10 cellular contexts compared by ENCODE assay signal in the genomic region with DNA sequence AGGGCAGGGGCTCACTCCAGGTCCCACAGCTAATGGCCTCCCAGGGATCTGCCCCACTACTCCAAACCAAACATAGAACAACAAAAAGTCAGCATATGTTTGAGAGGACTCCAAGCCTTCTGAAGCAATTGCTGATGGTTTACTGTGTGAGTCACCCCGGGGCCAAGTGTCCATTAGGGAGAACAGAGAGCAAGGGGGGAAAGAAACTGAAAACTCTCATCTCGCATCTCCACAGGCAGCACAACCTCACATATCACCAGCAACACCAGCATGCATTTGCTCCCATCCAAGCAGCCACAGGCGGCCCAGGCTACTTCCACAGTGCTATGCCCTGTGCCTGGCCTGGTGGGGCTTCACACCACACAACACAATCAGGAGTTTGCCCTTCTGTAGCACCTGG. TPM values are rescaled to one million over a fixed set of nuclear protein-coding genes. Genes with fewer than 3 reads are reported as not detected.
DNase-seq lines count a peak whose midpoint lies in the region; FAIRE-seq and TF ChIP-seq lines count a peak whose summit lies in the region.
"Had no signal": no experiment of that assay in that cellular context is flagged by ENCODE, and none has a peak within 500 bp of the region (broad histone marks: within the 10 kb centered on the region; RNA-seq: fewer than 3 reads in every experiment).

No MANE protein-coding gene starts in this region.

- H3K27ac Mint-ChIP-seq in mesothelial cell of epicardium, result no peak overlapping the region

- H3K4me1 Mint-ChIP-seq in mesothelial cell of epicardium, result peaks cover 20% of the 10 kb centered on the region

- peak overlapping the region; percentile 84 for H3K27ac ChIP-seq in HL-60 (replicated peaks)
- peak overlapping the region in 18 of 21 experiments; percentile 3 to 86 (median 63) for H3K27ac ChIP-seq in skin epidermis

- H3K27me3 ChIP-seq in HL-60 (ENCODE audit: insufficient read depth, poor library complexity, severe bottlenecking), result no peaks in the 10 kb centered on the region

- no peaks in the 10 kb centered on the region for H3K27me3 Mint-ChIP-seq in mesothelial cell of epicardium (ENCODE audit: low read depth)

- TF ChIP-seq CTCF in HL-60 (IDR thresholded peaks at IDR 0.05; ENCODE audit: insufficient read depth, low read length), result no peak
- no peak for TF ChIP-seq CTCF in astrocyte of the cerebellum (IDR thresholded peaks at IDR 0.05; ENCODE audit: low read depth, low read length, missing control alignments)
- no peak for TF ChIP-seq CTCF in mesothelial cell of epicardium (IDR thresholded peaks at IDR 0.05; ENCODE audit: unreplicated experiment)

- H3K36me3 Mint-ChIP-seq in mesothelial cell of epicardium, result no peaks in the 10 kb centered on the region

- DNase-seq in HL-60 (ENCODE audit: low read depth in 1 of 2, low spot score in 1 of 2), result no peak
- DNase-seq in astrocyte of the cerebellum (ENCODE audit: low read depth), result peak; percentile 86
- peak; percentile 78 for DNase-seq in iris pigment epithelial cell (ENCODE audit: low read depth)
- DNase-seq in stimulated activated CD4-positive, alpha-beta T cell treated with anti-CD3 and anti-CD28 coated beads, Interleukin-4, amount 100 ng/mL, for 1 hour, result no peak
- DNase-seq in mesothelial cell of epicardium (ENCODE audit: low spot score in 2 of 2, unreplicated experiment in 2 of 2), result no peak
- no peak for DNase-seq in GM19239 (ENCODE audit: insufficient read length, low spot score)
- DNase-seq in stimulated activated CD4-positive, alpha-beta T cell treated with anti-CD3 and anti-CD28 coated beads, Interleukin-4, amount 100 ng/mL, for 4 hours, result no peak
- DNase-seq: activated CD4-positive, alpha-beta T cell treated with anti-CD3 and anti-CD28 coated beads, Interleukin-2, amount 50 U/mL, for 48 hours; stimulated activated CD8-positive, alpha-beta memory T cell treated with anti-CD3 and anti-CD28 coated beads, Interleukin-4, amount 100 ng/mL, for 48 hours had no signal

- H3K4me3 ChIP-seq in HL-60 (replicated peaks; ENCODE audit: insufficient read depth, low read length) (no peak overlapping the region), astrocyte of the cerebellum (ENCODE audit: low read depth, low read length) (no peak overlapping the region), skin epidermis (no peak overlapping the region)

- in situ Hi-C loops in astrocyte of the cerebellum (cut with HindIII; ENCODE audit: low sequenced_read_pairs), result no loop called here

- FAIRE-seq in GM19239 (lab: Jason Lieb, UNC), result no peak

- H3K9me3 Mint-ChIP-seq in mesothelial cell of epicardium, result no peaks in the 10 kb centered on the region

- no peak overlapping the region for H3K4me3 Mint-ChIP-seq in mesothelial cell of epicardium

RNA-seq across cellular contexts. Expression of gene CYRIA, which starts 39.1 kb away (rescaled TPM):
- 3.9 to 4.5 TPM (median 4.0 TPM) in 3 replicates for total RNA-seq in mesothelial cell of epicardium

Comparison
In these comparisons a context has a peak if more than half of its experiments do, and no peak if none do; other contexts are left out.
1. DNase-seq: peak in astrocyte of the cerebellum (single experiment) and iris pigment epithelial cell (single experiment); none in HL-60 (0 of 2), stimulated activated CD4-positive, alpha-beta T cell treated with anti-CD3 and anti-CD28 coated beads, Interleukin-4, amount 100 ng/mL, for 1 hour (single experiment), mesothelial cell of epicardium (0 of 2), GM19239 (single experiment) and stimulated activated CD4-positive, alpha-beta T cell treated with anti-CD3 and anti-CD28 coated beads, Interleukin-4, amount 100 ng/mL, for 4 hours (0 of 2).